ENCODE assay signal across 1 cellular context in the genomic region with DNA sequence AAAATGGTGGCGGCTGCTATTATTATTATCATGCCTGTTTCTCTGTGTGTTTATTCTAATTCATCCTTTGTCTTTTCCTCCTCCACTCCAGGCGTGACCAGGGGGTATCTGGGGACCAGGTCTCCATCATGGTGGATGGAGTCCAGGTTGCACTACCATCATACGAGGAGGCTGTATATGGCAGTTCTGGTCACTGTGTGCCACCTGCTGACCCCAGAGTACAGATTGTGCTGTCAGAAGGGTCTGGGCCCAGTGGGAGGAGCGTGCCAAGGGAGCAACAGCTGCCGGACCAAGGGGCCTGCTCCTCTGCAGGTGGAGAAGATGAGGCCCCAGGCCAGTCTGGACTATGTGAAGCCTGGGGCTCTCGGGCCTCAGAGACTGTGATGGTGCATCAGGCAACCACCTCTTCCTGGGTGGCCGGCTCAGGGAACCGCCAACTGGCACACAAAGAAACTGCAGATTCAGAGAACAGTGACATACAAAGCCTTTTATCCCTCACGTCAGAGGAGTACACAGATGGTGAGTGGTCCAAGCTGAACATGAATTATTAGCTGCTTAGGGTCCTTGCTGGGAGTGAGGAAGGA.
TF ChIP-seq lines count a peak whose summit lies in the region.

No MANE protein-coding gene starts in this region.

TF ChIP-seq in GM23338, 12 proteins besides CTCF, POLR2A, EP300 and RAD21:
- TF ChIP-seq, protein P1, sequence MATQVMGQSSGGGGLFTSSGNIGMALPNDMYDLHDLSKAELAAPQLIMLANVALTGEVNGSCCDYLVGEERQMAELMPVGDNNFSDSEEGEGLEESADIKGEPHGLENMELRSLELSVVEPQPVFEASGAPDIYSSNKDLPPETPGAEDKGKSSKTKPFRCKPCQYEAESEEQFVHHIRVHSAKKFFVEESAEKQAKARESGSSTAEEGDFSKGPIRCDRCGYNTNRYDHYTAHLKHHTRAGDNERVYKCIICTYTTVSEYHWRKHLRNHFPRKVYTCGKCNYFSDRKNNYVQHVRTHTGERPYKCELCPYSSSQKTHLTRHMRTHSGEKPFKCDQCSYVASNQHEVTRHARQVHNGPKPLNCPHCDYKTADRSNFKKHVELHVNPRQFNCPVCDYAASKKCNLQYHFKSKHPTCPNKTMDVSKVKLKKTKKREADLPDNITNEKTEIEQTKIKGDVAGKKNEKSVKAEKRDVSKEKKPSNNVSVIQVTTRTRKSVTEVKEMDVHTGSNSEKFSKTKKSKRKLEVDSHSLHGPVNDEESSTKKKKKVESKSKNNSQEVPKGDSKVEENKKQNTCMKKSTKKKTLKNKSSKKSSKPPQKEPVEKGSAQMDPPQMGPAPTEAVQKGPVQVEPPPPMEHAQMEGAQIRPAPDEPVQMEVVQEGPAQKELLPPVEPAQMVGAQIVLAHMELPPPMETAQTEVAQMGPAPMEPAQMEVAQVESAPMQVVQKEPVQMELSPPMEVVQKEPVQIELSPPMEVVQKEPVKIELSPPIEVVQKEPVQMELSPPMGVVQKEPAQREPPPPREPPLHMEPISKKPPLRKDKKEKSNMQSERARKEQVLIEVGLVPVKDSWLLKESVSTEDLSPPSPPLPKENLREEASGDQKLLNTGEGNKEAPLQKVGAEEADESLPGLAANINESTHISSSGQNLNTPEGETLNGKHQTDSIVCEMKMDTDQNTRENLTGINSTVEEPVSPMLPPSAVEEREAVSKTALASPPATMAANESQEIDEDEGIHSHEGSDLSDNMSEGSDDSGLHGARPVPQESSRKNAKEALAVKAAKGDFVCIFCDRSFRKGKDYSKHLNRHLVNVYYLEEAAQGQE (IDR thresholded peaks at IDR 0.05; ENCODE audit: unreplicated experiment) = no peak
- TF ChIP-seq EZH2 (IDR thresholded peaks at IDR 0.05; ENCODE audit: low read depth, unreplicated experiment) (no peak), ZNF331 (CRISPR knock-in tag; IDR thresholded peaks at IDR 0.05; ENCODE audit: low read depth) (no peak), POLR2AphosphoS5 (IDR thresholded peaks at IDR 0.05; ENCODE audit: low read depth) (no peak)
